ENCODE assay signal across 20 cellular contexts in genomic region chr7:149430197-149430596, GRCh38.
"Had no signal": no experiment of that assay in that cellular context is flagged by ENCODE, and none has a peak within 500 bp of the region (broad histone marks: within the 10 kb centered on the region; RNA-seq: fewer than 3 reads in every experiment).

No MANE protein-coding gene starts in this region.

- H3K27me3 Mint-ChIP-seq: activated CD8-positive, alpha-beta T cell treated with anti-CD3 and anti-CD28 coated beads for 36 hours; activated naive CD8-positive, alpha-beta T cell treated with anti-CD3 and anti-CD28 coated beads for 36 hours; brain; naive thymus-derived CD8-positive, alpha-beta T cell; progenitor cell of endocrine pancreas; stimulated activated naive B cell treated with anti-CD40 and anti-IgM and Interleukin-4, amounts not matched to agents 10 μg/mL and 1 μg/mL and 100 μg/mL, for 72 hours had no signal

- H3K4me1 Mint-ChIP-seq: activated naive CD8-positive, alpha-beta T cell treated with anti-CD3 and anti-CD28 coated beads for 36 hours had no signal

- H3K9me3 ChIP-seq: colonic mucosa, esophagus muscularis mucosa, right atrium auricular region, tibial nerve, uterus had no signal

- H3K4me3 Mint-ChIP-seq: activated CD8-positive, alpha-beta T cell treated with anti-CD3 and anti-CD28 coated beads for 36 hours; activated naive CD8-positive, alpha-beta T cell treated with anti-CD3 and anti-CD28 coated beads for 36 hours; brain; stimulated activated naive B cell treated with anti-CD40 and anti-IgM and Interleukin-4, amounts not matched to agents 10 μg/mL and 1 μg/mL and 100 μg/mL, for 72 hours had no signal

- DNase-seq: activated CD8-positive, alpha-beta T cell treated with anti-CD3 and anti-CD28 coated beads for 36 hours; activated gamma-delta T cell; activated naive CD8-positive, alpha-beta T cell treated with anti-CD3 and anti-CD28 coated beads for 36 hours; activated T-cell treated with anti-CD3 and anti-CD28 coated beads, Interleukin-2, amount 50 U/mL, for 48 hours; central memory CD4-positive, alpha-beta T cell; colonic mucosa; islet precursor cell; naive thymus-derived CD8-positive, alpha-beta T cell; nucleus accumbens; stimulated activated CD4-positive, alpha-beta T cell treated with anti-CD3 and anti-CD28 coated beads, Interleukin-2, amount 100 ng/mL, for 48 hours; stimulated activated naive B cell treated with anti-CD40 and anti-IgM and Interleukin-4, amounts not matched to agents 10 μg/mL and 1 μg/mL and 100 μg/mL, for 72 hours; T-helper 9 cell; uterus; WERI-Rb-1 had no signal

- H3K27ac ChIP-seq: colonic mucosa, esophagus muscularis mucosa, right atrium auricular region, tibial nerve, uterus, WERI-Rb-1 had no signal

- ATAC-seq: activated CD8-positive, alpha-beta T cell treated with anti-CD3 and anti-CD28 coated beads for 36 hours; left lobe of liver; naive thymus-derived CD8-positive, alpha-beta T cell had no signal

- H3K27ac Mint-ChIP-seq: activated CD8-positive, alpha-beta T cell treated with anti-CD3 and anti-CD28 coated beads for 36 hours; activated naive CD8-positive, alpha-beta T cell treated with anti-CD3 and anti-CD28 coated beads for 36 hours; naive thymus-derived CD8-positive, alpha-beta T cell; progenitor cell of endocrine pancreas; stimulated activated naive B cell treated with anti-CD40 and anti-IgM and Interleukin-4, amounts not matched to agents 10 μg/mL and 1 μg/mL and 100 μg/mL, for 72 hours had no signal
